ENCODE assay signal across 1 cellular context in genomic region chr5:82365744-82366228, GRCh38.
A peak's percentile ranks its signal among the peaks of the same experiment; 100 is the strongest.
TF ChIP-seq lines count a peak whose summit lies in the region.

No MANE protein-coding gene starts in this region.

TF ChIP-seq in HepG2, 621 proteins besides CTCF, POLR2A, EP300 and RAD21 (continued from another document and continues in another):
- TF ChIP-seq ZGPAT (CRISPR knock-in tag; IDR thresholded peaks at IDR 0.05) (no peak; the same call in 1 of the 2 replicates), THYN1 (CRISPR knock-in tag; IDR thresholded peaks at IDR 0.05; ENCODE audit: borderline replicate concordance, low read depth) (no peak), GATAD1 (CRISPR knock-in tag; IDR thresholded peaks at IDR 0.05) (no peak), RXRB (CRISPR knock-in tag; IDR thresholded peaks at IDR 0.05; ENCODE audit: borderline replicate concordance) (peak; percentile 51; the same call in 1 of the 2 replicates), NBN (conservative IDR thresholded peaks at IDR 0.05) (no peak), USF2 (IDR thresholded peaks at IDR 0.05; ENCODE audit: low read depth, low read length) (no peak), USF2 (CRISPR knock-in tag; IDR thresholded peaks at IDR 0.05; ENCODE audit: borderline replicate concordance) (no peak), ZFP37 (CRISPR knock-in tag; IDR thresholded peaks at IDR 0.05; ENCODE audit: borderline replicate concordance) (no peak), NR2C2 (CRISPR knock-in tag; IDR thresholded peaks at IDR 0.05; ENCODE audit: borderline replicate concordance) (no peak), ADNP (CRISPR knock-in tag; IDR thresholded peaks at IDR 0.05) (no peak), GPN1 (CRISPR knock-in tag; IDR thresholded peaks at IDR 0.05; ENCODE audit: borderline replicate concordance) (no peak), NAIF1 (CRISPR knock-in tag; IDR thresholded peaks at IDR 0.05; ENCODE audit: borderline replicate concordance) (no peak), ZNF580 (CRISPR knock-in tag; IDR thresholded peaks at IDR 0.05; ENCODE audit: borderline replicate concordance, low read depth) (no peak), EED (CRISPR knock-in tag; IDR thresholded peaks at IDR 0.05) (no peak), MNT (IDR thresholded peaks at IDR 0.05) (no peak), MYPOP (CRISPR knock-in tag; IDR thresholded peaks at IDR 0.05) (no peak), ZNF790 (CRISPR knock-in tag; IDR thresholded peaks at IDR 0.05; ENCODE audit: borderline replicate concordance) (no peak), UBTF (CRISPR knock-in tag; IDR thresholded peaks at IDR 0.05) (peak; percentile 32; the same call in 1 of the 2 replicates), ESRRA (CRISPR knock-in tag; IDR thresholded peaks at IDR 0.05; ENCODE audit: low read depth) (no peak), ZNF737 (CRISPR knock-in tag; IDR thresholded peaks at IDR 0.05; ENCODE audit: borderline replicate concordance) (no peak), THAP11 (CRISPR knock-in tag; IDR thresholded peaks at IDR 0.05) (peak; percentile 52; the same call in 1 of the 2 replicates), MIXL1 (CRISPR knock-in tag; IDR thresholded peaks at IDR 0.05) (no peak), LCORL (IDR thresholded peaks at IDR 0.05) (no peak), LCORL (CRISPR knock-in tag; IDR thresholded peaks at IDR 0.05) (no peak), ZSCAN9 (CRISPR knock-in tag; IDR thresholded peaks at IDR 0.05; ENCODE audit: borderline replicate concordance) (0 out of 2 replicates have a peak, but pooled peaks have one; percentile 43), EHMT2 (IDR thresholded peaks at IDR 0.05; ENCODE audit: borderline replicate concordance, low read depth, low read length) (no peak), ZNF382 (CRISPR knock-in tag; IDR thresholded peaks at IDR 0.05; ENCODE audit: borderline replicate concordance) (no peak), KMT2B (CRISPR knock-in tag; IDR thresholded peaks at IDR 0.05) (no peak; the same call in 1 of the 2 replicates), YEATS4 (CRISPR knock-in tag; IDR thresholded peaks at IDR 0.05; ENCODE audit: borderline replicate concordance) (no peak), ZNF816 (CRISPR knock-in tag; IDR thresholded peaks at IDR 0.05; ENCODE audit: borderline replicate concordance) (no peak), ZNF263 (CRISPR knock-in tag; IDR thresholded peaks at IDR 0.05) (no peak), ZBTB40 (IDR thresholded peaks at IDR 0.05) (no peak), ZBTB40 (CRISPR knock-in tag; IDR thresholded peaks at IDR 0.05) (no peak)
